ENCODE assay signal across 13 cellular contexts in the genomic region with DNA sequence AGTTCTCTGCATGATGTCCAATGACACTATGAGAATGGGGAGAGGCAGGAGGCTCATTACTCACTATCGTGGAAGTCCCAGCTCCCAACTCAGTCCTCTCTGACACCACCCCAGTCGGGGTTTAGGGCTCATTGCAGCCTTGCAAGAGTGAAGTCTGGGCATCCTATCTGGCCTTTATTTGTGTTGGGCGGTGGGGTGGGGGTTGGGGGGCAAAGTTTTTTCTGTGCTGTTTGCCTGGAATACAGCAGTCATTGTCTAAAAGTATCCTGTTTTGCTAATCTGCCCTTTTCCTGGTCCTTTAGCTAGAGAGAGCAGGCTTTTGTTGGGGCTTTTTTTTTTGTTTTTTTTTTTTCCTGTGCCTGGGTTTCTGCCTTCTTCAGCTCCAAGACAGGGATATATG.
DNase-seq lines count a peak whose midpoint lies in the region; ATAC-seq and TF ChIP-seq lines count a peak whose summit lies in the region.
"Had no signal": no experiment of that assay in that cellular context is flagged by ENCODE, and none has a peak within 500 bp of the region (broad histone marks: within the 10 kb centered on the region; RNA-seq: fewer than 3 reads in every experiment).

No MANE protein-coding gene starts in this region.

- no peaks in the 10 kb centered on the region for H3K4me1 Mint-ChIP-seq in nephron
- H3K4me1 Mint-ChIP-seq: B cell had no signal

- ATAC-seq in GM19463 (IDR thresholded peaks at IDR 0.05; ENCODE audit: unreplicated experiment), result no peak
- ATAC-seq in HG03439 (IDR thresholded peaks at IDR 0.05; ENCODE audit: unreplicated experiment), result no peak

- H3K27ac Mint-ChIP-seq in nephron, result peak overlapping the region in 2 of 3 experiments; percentile 19 to 58
- H3K27ac Mint-ChIP-seq: B cell; CD4-positive, alpha-beta T cell had no signal

- peaks cover 5% of the 10 kb centered on the region for H3K27me3 Mint-ChIP-seq in nephron (ENCODE audit: low read depth)

- H3K4me3 Mint-ChIP-seq in nephron, result no peak overlapping the region
- H3K4me3 Mint-ChIP-seq: B cell; CD4-positive, alpha-beta T cell had no signal

- TF ChIP-seq CTCF in nephron (IDR thresholded peaks at IDR 0.05; ENCODE audit: unreplicated experiment in 3 of 3), result no peak

- peaks cover 9% of the 10 kb centered on the region for H3K36me3 Mint-ChIP-seq in nephron (ENCODE audit: low read depth)

- H3K9me3 Mint-ChIP-seq in nephron, result peaks cover 26% of the 10 kb centered on the region

- DNase-seq in dermis blood vessel endothelial cell (peak; percentile 72), foreskin melanocyte (peak; percentile 68), NCI-H1930 (lab: John Stamatoyannopoulos, UW) (no peak)
- no peak for DNase-seq in activated CD4-positive, alpha-beta T cell treated with anti-CD3 and anti-CD28 coated beads, Interleukin-2, amount 50 U/mL, for 1 hour
- DNase-seq: C1 segment of cervical spinal cord; CD4-positive, alpha-beta T cell; DMS79 treated with DMSO at 0.1 percent for 48 hours; EL; GOT3 had no signal

Comparison
In these comparisons a context has a peak if more than half of its experiments do, and no peak if none do; other contexts are left out.
1. DNase-seq: peak in dermis blood vessel endothelial cell (single experiment) and foreskin melanocyte (single experiment); none in activated CD4-positive, alpha-beta T cell treated with anti-CD3 and anti-CD28 coated beads, Interleukin-2, amount 50 U/mL, for 1 hour (single experiment) and NCI-H1930 (0 of 2).